2 cellular contexts compared by ENCODE assay signal in the genomic region with DNA sequence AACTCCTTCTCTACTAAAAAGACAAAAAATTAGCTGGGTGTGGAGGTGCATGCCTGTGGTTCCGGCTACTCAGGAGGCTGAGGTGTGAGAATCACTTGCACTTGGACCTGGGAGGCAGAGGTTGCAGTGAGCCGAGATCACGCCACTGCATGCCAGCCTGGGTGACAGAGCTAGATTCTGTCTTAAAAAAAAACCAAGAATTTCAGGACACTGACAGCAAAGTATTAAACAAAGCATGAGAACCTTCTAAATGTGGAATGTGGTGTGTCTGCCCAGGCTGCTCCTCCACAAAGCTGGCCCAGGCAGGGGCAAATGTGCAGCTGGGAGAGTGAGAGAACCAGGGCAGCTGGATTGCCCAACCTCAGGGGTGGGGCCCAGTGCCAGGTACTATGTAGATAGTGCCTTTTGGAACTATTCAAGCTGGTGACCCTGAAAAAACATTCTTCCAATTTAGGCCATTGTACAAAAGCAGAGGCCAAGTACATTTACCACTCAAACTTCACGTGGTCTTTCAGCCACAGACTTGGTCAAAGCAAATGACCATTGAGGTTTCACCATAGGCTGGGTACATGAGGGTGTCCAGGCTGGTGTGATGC.
A peak's percentile ranks its signal among the peaks of the same experiment; 100 is the strongest.
TF ChIP-seq lines count a peak whose summit lies in the region.

No MANE protein-coding gene starts in this region.

TF ChIP-seq in liver, 16 proteins besides CTCF, POLR2A, EP300 and RAD21:
- peak in 1 of 2 donors; percentile 64 for TF ChIP-seq JUND (IDR thresholded peaks at IDR 0.05)
- TF ChIP-seq, protein P1, sequence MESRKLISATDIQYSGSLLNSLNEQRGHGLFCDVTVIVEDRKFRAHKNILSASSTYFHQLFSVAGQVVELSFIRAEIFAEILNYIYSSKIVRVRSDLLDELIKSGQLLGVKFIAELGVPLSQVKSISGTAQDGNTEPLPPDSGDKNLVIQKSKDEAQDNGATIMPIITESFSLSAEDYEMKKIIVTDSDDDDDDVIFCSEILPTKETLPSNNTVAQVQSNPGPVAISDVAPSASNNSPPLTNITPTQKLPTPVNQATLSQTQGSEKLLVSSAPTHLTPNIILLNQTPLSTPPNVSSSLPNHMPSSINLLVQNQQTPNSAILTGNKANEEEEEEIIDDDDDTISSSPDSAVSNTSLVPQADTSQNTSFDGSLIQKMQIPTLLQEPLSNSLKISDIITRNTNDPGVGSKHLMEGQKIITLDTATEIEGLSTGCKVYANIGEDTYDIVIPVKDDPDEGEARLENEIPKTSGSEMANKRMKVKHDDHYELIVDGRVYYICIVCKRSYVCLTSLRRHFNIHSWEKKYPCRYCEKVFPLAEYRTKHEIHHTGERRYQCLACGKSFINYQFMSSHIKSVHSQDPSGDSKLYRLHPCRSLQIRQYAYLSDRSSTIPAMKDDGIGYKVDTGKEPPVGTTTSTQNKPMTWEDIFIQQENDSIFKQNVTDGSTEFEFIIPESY (IDR thresholded peaks at IDR 0.05) = peak; percentile 85
- TF ChIP-seq, protein P2, sequence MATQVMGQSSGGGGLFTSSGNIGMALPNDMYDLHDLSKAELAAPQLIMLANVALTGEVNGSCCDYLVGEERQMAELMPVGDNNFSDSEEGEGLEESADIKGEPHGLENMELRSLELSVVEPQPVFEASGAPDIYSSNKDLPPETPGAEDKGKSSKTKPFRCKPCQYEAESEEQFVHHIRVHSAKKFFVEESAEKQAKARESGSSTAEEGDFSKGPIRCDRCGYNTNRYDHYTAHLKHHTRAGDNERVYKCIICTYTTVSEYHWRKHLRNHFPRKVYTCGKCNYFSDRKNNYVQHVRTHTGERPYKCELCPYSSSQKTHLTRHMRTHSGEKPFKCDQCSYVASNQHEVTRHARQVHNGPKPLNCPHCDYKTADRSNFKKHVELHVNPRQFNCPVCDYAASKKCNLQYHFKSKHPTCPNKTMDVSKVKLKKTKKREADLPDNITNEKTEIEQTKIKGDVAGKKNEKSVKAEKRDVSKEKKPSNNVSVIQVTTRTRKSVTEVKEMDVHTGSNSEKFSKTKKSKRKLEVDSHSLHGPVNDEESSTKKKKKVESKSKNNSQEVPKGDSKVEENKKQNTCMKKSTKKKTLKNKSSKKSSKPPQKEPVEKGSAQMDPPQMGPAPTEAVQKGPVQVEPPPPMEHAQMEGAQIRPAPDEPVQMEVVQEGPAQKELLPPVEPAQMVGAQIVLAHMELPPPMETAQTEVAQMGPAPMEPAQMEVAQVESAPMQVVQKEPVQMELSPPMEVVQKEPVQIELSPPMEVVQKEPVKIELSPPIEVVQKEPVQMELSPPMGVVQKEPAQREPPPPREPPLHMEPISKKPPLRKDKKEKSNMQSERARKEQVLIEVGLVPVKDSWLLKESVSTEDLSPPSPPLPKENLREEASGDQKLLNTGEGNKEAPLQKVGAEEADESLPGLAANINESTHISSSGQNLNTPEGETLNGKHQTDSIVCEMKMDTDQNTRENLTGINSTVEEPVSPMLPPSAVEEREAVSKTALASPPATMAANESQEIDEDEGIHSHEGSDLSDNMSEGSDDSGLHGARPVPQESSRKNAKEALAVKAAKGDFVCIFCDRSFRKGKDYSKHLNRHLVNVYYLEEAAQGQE (IDR thresholded peaks at IDR 0.05) = peak; percentile 76
- peak; percentile 29 for TF ChIP-seq NR2F2 (IDR thresholded peaks at IDR 0.05)
- TF ChIP-seq, protein P3, sequence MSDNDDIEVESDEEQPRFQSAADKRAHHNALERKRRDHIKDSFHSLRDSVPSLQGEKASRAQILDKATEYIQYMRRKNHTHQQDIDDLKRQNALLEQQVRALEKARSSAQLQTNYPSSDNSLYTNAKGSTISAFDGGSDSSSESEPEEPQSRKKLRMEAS (IDR thresholded peaks at IDR 0.05) = peak; percentile 78
- TF ChIP-seq RXRA (IDR thresholded peaks at IDR 0.05) = peak; percentile 93 to 99
- TF ChIP-seq HNF4A (conservative IDR thresholded peaks at IDR 0.05) = peak; percentile 89 to 92
- TF ChIP-seq TAF1 (conservative IDR thresholded peaks at IDR 0.05) = no peak
- peak; percentile 90 for TF ChIP-seq YY1 (IDR thresholded peaks at IDR 0.05)
- TF ChIP-seq FOXA2 (IDR thresholded peaks at IDR 0.05) = peak; percentile 78
- peak; percentile 94 for TF ChIP-seq SP1 (IDR thresholded peaks at IDR 0.05)
- TF ChIP-seq HNF4G (IDR thresholded peaks at IDR 0.05) = peak; percentile 56
- TF ChIP-seq FOXA1 (IDR thresholded peaks at IDR 0.05) = peak; percentile 80
- TF ChIP-seq GABPA (IDR thresholded peaks at IDR 0.05 in 1 of 2, conservative IDR thresholded peaks at IDR 0.05 in 1 of 2) = peak in 1 of 2 donors; percentile 42
- TF ChIP-seq, protein P4, sequence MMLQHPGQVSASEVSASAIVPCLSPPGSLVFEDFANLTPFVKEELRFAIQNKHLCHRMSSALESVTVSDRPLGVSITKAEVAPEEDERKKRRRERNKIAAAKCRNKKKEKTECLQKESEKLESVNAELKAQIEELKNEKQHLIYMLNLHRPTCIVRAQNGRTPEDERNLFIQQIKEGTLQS (IDR thresholded peaks at IDR 0.05) = peak; percentile 58
- TF ChIP-seq EGR1 (IDR thresholded peaks at IDR 0.05; ENCODE audit: low read depth in 2 of 2) = peak in 1 of 2 donors; percentile 81

TF ChIP-seq in HepG2, 621 proteins besides CTCF, POLR2A, EP300 and RAD21:
- TF ChIP-seq ONECUT2 (CRISPR knock-in tag; IDR thresholded peaks at IDR 0.05) = no peak
- TF ChIP-seq JUN (CRISPR knock-in tag; IDR thresholded peaks at IDR 0.05) = no peak
- no peak for TF ChIP-seq TAF15 (IDR thresholded peaks at IDR 0.05; ENCODE audit: low read depth, low read length, poor library complexity, severe bottlenecking)
- no peak for TF ChIP-seq ZNF781 (CRISPR knock-in tag; IDR thresholded peaks at IDR 0.05; ENCODE audit: borderline replicate concordance, not compliant biosample characterization)
- no peak for TF ChIP-seq LCORL (IDR thresholded peaks at IDR 0.05)
- TF ChIP-seq LCORL (CRISPR knock-in tag; IDR thresholded peaks at IDR 0.05) = no peak
- TF ChIP-seq ZNF251 (CRISPR knock-in tag; IDR thresholded peaks at IDR 0.05) = no peak
- no peak for TF ChIP-seq ZNF557 (CRISPR knock-in tag; IDR thresholded peaks at IDR 0.05)
- no peak for TF ChIP-seq NPAS2 (CRISPR knock-in tag; IDR thresholded peaks at IDR 0.05; ENCODE audit: borderline replicate concordance)
- TF ChIP-seq, protein P5, sequence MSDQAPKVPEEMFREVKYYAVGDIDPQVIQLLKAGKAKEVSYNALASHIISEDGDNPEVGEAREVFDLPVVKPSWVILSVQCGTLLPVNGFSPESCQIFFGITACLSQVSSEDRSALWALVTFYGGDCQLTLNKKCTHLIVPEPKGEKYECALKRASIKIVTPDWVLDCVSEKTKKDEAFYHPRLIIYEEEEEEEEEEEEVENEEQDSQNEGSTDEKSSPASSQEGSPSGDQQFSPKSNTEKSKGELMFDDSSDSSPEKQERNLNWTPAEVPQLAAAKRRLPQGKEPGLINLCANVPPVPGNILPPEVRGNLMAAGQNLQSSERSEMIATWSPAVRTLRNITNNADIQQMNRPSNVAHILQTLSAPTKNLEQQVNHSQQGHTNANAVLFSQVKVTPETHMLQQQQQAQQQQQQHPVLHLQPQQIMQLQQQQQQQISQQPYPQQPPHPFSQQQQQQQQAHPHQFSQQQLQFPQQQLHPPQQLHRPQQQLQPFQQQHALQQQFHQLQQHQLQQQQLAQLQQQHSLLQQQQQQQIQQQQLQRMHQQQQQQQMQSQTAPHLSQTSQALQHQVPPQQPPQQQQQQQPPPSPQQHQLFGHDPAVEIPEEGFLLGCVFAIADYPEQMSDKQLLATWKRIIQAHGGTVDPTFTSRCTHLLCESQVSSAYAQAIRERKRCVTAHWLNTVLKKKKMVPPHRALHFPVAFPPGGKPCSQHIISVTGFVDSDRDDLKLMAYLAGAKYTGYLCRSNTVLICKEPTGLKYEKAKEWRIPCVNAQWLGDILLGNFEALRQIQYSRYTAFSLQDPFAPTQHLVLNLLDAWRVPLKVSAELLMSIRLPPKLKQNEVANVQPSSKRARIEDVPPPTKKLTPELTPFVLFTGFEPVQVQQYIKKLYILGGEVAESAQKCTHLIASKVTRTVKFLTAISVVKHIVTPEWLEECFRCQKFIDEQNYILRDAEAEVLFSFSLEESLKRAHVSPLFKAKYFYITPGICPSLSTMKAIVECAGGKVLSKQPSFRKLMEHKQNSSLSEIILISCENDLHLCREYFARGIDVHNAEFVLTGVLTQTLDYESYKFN (CRISPR knock-in tag; conservative IDR thresholded peaks at IDR 0.05) = no peak
- TF ChIP-seq NR2C2 (CRISPR knock-in tag; IDR thresholded peaks at IDR 0.05; ENCODE audit: borderline replicate concordance) = no peak
- TF ChIP-seq IRF2 (CRISPR knock-in tag; IDR thresholded peaks at IDR 0.05) = no peak
- no peak for TF ChIP-seq PHF5A (CRISPR knock-in tag; IDR thresholded peaks at IDR 0.05; ENCODE audit: low read depth, unreplicated experiment)
- no peak for TF ChIP-seq ZSCAN12 (CRISPR knock-in tag; IDR thresholded peaks at IDR 0.05)
- TF ChIP-seq REL (CRISPR knock-in tag; conservative IDR thresholded peaks at IDR 0.05) = no peak
- TF ChIP-seq ZBTB42 (CRISPR knock-in tag; IDR thresholded peaks at IDR 0.05) = no peak
